Comparison of ENCODE assay signal across 8 cellular contexts in the genomic region with DNA sequence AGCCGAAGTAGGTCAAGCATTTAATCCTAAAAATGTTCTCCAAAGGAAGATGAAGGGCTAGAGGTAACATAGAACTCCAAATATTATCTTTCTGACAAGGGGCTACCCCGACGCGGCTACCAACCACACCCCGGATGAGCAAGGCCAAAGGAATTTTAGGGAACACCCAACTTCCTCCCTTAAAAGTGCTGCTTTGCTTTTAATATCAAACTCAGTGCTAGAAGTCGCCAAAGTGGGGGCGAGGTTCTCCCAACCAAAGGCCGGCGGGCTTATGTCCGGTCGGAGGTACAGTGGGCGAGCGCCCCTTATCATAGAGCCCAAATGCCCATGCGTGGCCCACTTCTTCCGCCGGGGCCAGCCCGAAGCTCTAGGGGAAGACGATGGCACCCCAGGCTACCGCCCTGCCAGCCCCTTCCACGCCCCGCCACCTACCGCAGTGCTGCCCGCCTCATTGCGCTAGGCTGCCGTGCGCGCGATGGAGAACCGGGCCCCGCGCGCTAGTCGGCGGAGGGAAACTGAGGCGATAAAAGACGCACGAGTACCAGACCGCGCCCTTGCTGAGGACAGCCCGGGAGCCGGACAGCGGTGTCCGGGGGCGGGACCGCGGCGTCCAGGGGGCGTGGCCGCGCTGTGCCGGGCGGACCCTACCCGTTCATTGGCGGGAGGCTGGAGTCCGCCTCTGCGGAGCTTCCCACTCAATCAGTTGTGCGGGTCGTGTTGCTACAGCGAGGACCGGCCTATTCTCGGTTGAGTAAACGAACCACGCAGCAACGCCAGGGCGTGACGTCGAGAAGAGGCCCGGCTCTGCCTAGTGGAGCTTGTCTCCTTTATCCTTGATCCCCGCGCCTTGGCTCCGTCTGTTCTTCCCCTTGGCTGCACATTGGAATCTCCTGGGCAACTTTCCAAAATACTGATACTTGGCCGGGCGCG.
DNase-seq lines count a peak whose midpoint lies in the region; ATAC-seq, FAIRE-seq and TF ChIP-seq lines count a peak whose summit lies in the region.

A gene with protein sequence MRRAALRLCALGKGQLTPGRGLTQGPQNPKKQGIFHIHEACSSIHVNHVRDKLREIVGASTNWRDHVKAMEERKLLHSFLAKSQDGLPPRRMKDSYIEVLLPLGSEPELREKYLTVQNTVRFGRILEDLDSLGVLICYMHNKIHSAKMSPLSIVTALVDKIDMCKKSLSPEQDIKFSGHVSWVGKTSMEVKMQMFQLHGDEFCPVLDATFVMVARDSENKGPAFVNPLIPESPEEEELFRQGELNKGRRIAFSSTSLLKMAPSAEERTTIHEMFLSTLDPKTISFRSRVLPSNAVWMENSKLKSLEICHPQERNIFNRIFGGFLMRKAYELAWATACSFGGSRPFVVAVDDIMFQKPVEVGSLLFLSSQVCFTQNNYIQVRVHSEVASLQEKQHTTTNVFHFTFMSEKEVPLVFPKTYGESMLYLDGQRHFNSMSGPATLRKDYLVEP (minus strand): TSS at position 584 of the 930 bp plus-strand sequence. CDS start 132 bp downstream, at position 452.

- H3K4me3 ChIP-seq in choroid plexus epithelial cell (ENCODE audit: low read depth, low read length) = peak within 1 kb of the TSS; percentile 85

- no peak for TF ChIP-seq CTCF in choroid plexus epithelial cell (conservative IDR thresholded peaks at IDR 0.05; ENCODE audit: low read depth, low read length)

- ATAC-seq in GM18517 (IDR thresholded peaks at IDR 0.05; ENCODE audit: unreplicated experiment) (peak; percentile 87), HG03039 (IDR thresholded peaks at IDR 0.05; ENCODE audit: unreplicated experiment) (peak; percentile 99)

- DNase-seq in NCI-H345 (lab: John Stamatoyannopoulos, UW) (peak; percentile 81), choroid plexus epithelial cell (ENCODE audit: low read depth) (peak; percentile 96), kidney glomerular epithelial cell (lab: John Stamatoyannopoulos, UW) (peak; percentile 82)
- DNase-seq in activated CD4-positive, alpha-beta T cell treated with anti-CD3 and anti-CD28 coated beads for 1 hour = peak; percentile 30
- DNase-seq in stimulated activated CD4-positive, alpha-beta T cell treated with anti-CD3 and anti-CD28 coated beads, Interleukin-15, amount 100 ng/mL, for 48 hours (ENCODE audit: low read depth in 2 of 2) = peak; percentile 58 to 70

- FAIRE-seq in A204.1 (lab: Jason Lieb, UNC) = peak; percentile 66

Comparison
In these comparisons a context has a peak if more than half of its experiments do, and no peak if none do; other contexts are left out.
1. Peak in every context shown above with its lines: DNase-seq, ATAC-seq and H3K4me3 ChIP-seq.
2. DNase-seq: peak in every context shown above with its lines; median percentile 96 in choroid plexus epithelial cell; 82 in kidney glomerular epithelial cell; 81 in NCI-H345; 64 in stimulated activated CD4-positive, alpha-beta T cell treated with anti-CD3 and anti-CD28 coated beads, Interleukin-15, amount 100 ng/mL, for 48 hours; 30 in activated CD4-positive, alpha-beta T cell treated with anti-CD3 and anti-CD28 coated beads for 1 hour.